Comparison of ENCODE assay signal across 8 cellular contexts in genomic region chr9:134055981-134056461, GRCh38. TPM values are rescaled to one million over a fixed set of nuclear protein-coding genes. Genes with fewer than 3 reads are reported as not detected.
DNase-seq lines count a peak whose midpoint lies in the region; ATAC-seq and TF ChIP-seq lines count a peak whose summit lies in the region.

No MANE protein-coding gene starts in this region.

- no peak for TF ChIP-seq CTCF in heart left ventricle (IDR thresholded peaks at IDR 0.05)

- WGBS in heart left ventricle, 4 donors: 11 to 23% (median 15%) methylated on average over 11 to 13 of the region's 13 CpGs

- H3K4me3 ChIP-seq in heart left ventricle (peak overlapping the region in 2 of 12 donors; percentile 1 to 18), skeletal muscle cell (ENCODE audit: low read depth, low read length) (no peak overlapping the region)

- H3K9me3 ChIP-seq in heart left ventricle: no peaks in the 10 kb centered on the region

- intact Hi-C loops in heart left ventricle (cut with DNase I): no loop called here

- peak; percentile 84 to 91 (median 88) for ATAC-seq in heart left ventricle
- ATAC-seq in GM21526 (IDR thresholded peaks at IDR 0.05; ENCODE audit: low FRiP score, unreplicated experiment): no peak
- no peak for ATAC-seq in GM18870 (IDR thresholded peaks at IDR 0.05; ENCODE audit: unreplicated experiment)
- ATAC-seq in HG03442 (IDR thresholded peaks at IDR 0.05; ENCODE audit: unreplicated experiment): no peak

- H3K27ac ChIP-seq in heart left ventricle: peak overlapping the region in 6 of 12 donors; percentile 10 to 37 (median 22)

- no peak for TF ChIP-seq POLR2A in heart left ventricle (IDR thresholded peaks at IDR 0.05)

- H3K27me3 ChIP-seq in heart left ventricle: no peaks in the 10 kb centered on the region

- DNase-seq in ELR (ENCODE audit: low read depth) (peak; percentile 48), amniotic epithelial cell (ENCODE audit: low read depth) (peak; percentile 77), heart left ventricle (peak; percentile 73 to 90 (median 85)), skeletal muscle cell (ENCODE audit: low read depth) (peak; percentile 27), NCI-H2081 (lab: John Stamatoyannopoulos, UW) (no peak)

- H3K4me1 ChIP-seq in heart left ventricle: peaks cover 13 to 62% (median 47%) of the 10 kb centered on the region in 12 donors

- peaks cover 0 to 26% (median 22%) of the 10 kb centered on the region in 9 donors for H3K36me3 ChIP-seq in heart left ventricle

RNA-seq across cellular contexts. Expression of gene BRD3, which starts 11.8 kb away (rescaled TPM):
- total RNA-seq in heart left ventricle: 10 to 100 TPM; 14.0 to 37.3 (median 29.3) TPM
- polyA plus RNA-seq in heart left ventricle: 10 to 100 TPM; 10.3 to 10.9 TPM

RNA-seq across cellular contexts. Expression of gene BRD3OS, which starts 30.7 kb away (rescaled TPM):
- 10 to 100 TPM in 4 of 9 donors, 1 to 10 TPM in 5; 5.3 to 13.8 (median 9.3) TPM for total RNA-seq in heart left ventricle
- 1 to 10 TPM; 1.8 to 8.9 TPM for polyA plus RNA-seq in heart left ventricle

Comparison
In these comparisons a context has a peak if more than half of its experiments do, and no peak if none do; other contexts are left out.
1. DNase-seq: peak in ELR (single experiment), amniotic epithelial cell (single experiment), heart left ventricle (5 of 5) and skeletal muscle cell (single experiment); none in NCI-H2081 (0 of 2).
2. ATAC-seq: peak in heart left ventricle (4 of 4); none in GM21526 (single experiment), GM18870 (single experiment) and HG03442 (single experiment).